ENCODE assay signal across 7 cellular contexts in genomic region chr21:6564543-6565166, GRCh38.
A peak's percentile ranks its signal among the peaks of the same experiment; 100 is the strongest.
DNase-seq lines count a peak whose midpoint lies in the region; ATAC-seq and TF ChIP-seq lines count a peak whose summit lies in the region.
"Not testable (repeated sequence)": the region's sequence is repeated elsewhere in the genome, so short reads cannot be mapped to it uniquely, and the experiment has no call there.

No MANE protein-coding gene starts in this region.

- H2AFZ ChIP-seq in GM23338: not testable (repeated sequence)

- not testable (repeated sequence) for H3K4me3 Mint-ChIP-seq in GM23338

- not testable (repeated sequence) for H4K20me1 ChIP-seq in GM23338 (replicated peaks; ENCODE audit: insufficient read depth)

- not testable (repeated sequence) for H3K79me2 ChIP-seq in GM23338 (replicated peaks; ENCODE audit: insufficient read depth)

- not testable (repeated sequence) for H3K36me3 Mint-ChIP-seq in GM23338 (ENCODE audit: low read depth)

- H3K9me2 ChIP-seq in GM23338 (ENCODE audit: insufficient read depth): not testable (repeated sequence)

- TF ChIP-seq POLR2A in sigmoid colon (IDR thresholded peaks at IDR 0.05); testis (IDR thresholded peaks at IDR 0.05): not testable (repeated sequence)

- H3K4me3 ChIP-seq in GM23338; right cardiac atrium (ENCODE audit: low read length); mucosa of descending colon; sigmoid colon; testis: not testable (repeated sequence)

- intact Hi-C loops in right cardiac atrium (cut with DNase I); mucosa of descending colon (cut with DNase I, micrococcal nuclease); sigmoid colon (cut with DNase I); testis (cut with DNase I; ENCODE audit: low total_unique reads): not testable (repeated sequence)

- WGBS in right cardiac atrium: 10% methylated on average over 10 of the region's 44 CpGs
- WGBS in sigmoid colon, 2 donors: 8 to 15% methylated on average over 14 of the region's 44 CpGs
- 8% methylated on average over 10 of the region's 44 CpGs; no CpG with 5 or more reads in 1 of the 2 donors for WGBS in testis, 2 donors

- H3K4me1 ChIP-seq in GM23338 (ENCODE audit: insufficient read depth); foreskin keratinocyte; right cardiac atrium (ENCODE audit: control insufficient read depth, insufficient read depth, low read length); mucosa of descending colon (ENCODE audit: low read depth); sigmoid colon; testis: not testable (repeated sequence)

- H3K4me1 Mint-ChIP-seq in GM23338: not testable (repeated sequence)

- not testable (repeated sequence) for H3K27me3 Mint-ChIP-seq in GM23338 (ENCODE audit: insufficient read depth, low read depth, poor library complexity)

- not testable (repeated sequence) for H3K27ac ChIP-seq in GM23338 (ENCODE audit: low read depth); foreskin keratinocyte; right cardiac atrium (ENCODE audit: low read length); sigmoid colon; testis

- not testable (repeated sequence) for DNase-seq in GM23338 (ENCODE audit: low spot score); foreskin keratinocyte
- DNase-seq in activated CD8-positive, alpha-beta memory T cell treated with anti-CD3 and anti-CD28 coated beads, Interleukin-2, amount 50 U/mL, for 48 hours: peak; percentile 37
- peak; percentile 16 to 64 (median 40) for DNase-seq in right cardiac atrium
- DNase-seq in mucosa of descending colon: peak; percentile 1 to 19 (median 18)
- DNase-seq in sigmoid colon: peak; percentile 12
- peak; percentile 21 for DNase-seq in testis

- H3K9me3 ChIP-seq in right cardiac atrium (ENCODE audit: control insufficient read depth, low read length); mucosa of descending colon; sigmoid colon; testis: not testable (repeated sequence)

- TF ChIP-seq EP300 in sigmoid colon (IDR thresholded peaks at IDR 0.05): not testable (repeated sequence)

- not testable (repeated sequence) for H3K9me3 Mint-ChIP-seq in GM23338

- ATAC-seq in GM23338: peak; percentile 60
- peak; percentile 15 for ATAC-seq in foreskin keratinocyte
- ATAC-seq in right cardiac atrium: peak; percentile 16 to 33
- peak; percentile 46 for ATAC-seq in mucosa of descending colon

- TF ChIP-seq CTCF in GM23338 (conservative IDR thresholded peaks at IDR 0.05; ENCODE audit: low read depth in 2 of 2); foreskin keratinocyte (conservative IDR thresholded peaks at IDR 0.05); mucosa of descending colon (IDR thresholded peaks at IDR 0.05); sigmoid colon (IDR thresholded peaks at IDR 0.05); testis (IDR thresholded peaks at IDR 0.05): not testable (repeated sequence)

- not testable (repeated sequence) for H3K4me2 ChIP-seq in GM23338

- not testable (repeated sequence) for H3F3A ChIP-seq in GM23338 (replicated peaks; ENCODE audit: low read depth)

- not testable (repeated sequence) for H3K27ac Mint-ChIP-seq in GM23338

- not testable (repeated sequence) for H3K27me3 ChIP-seq in GM23338 (ENCODE audit: insufficient read depth); foreskin keratinocyte; right cardiac atrium (ENCODE audit: control insufficient read depth, insufficient read depth); sigmoid colon; testis

- not testable (repeated sequence) for H3K36me3 ChIP-seq in GM23338 (ENCODE audit: insufficient read depth); mucosa of descending colon (ENCODE audit: low read depth); sigmoid colon; testis (ENCODE audit: low read depth, missing control alignments)
